Comparison of ENCODE assay signal across 25 cellular contexts in the genomic region with DNA sequence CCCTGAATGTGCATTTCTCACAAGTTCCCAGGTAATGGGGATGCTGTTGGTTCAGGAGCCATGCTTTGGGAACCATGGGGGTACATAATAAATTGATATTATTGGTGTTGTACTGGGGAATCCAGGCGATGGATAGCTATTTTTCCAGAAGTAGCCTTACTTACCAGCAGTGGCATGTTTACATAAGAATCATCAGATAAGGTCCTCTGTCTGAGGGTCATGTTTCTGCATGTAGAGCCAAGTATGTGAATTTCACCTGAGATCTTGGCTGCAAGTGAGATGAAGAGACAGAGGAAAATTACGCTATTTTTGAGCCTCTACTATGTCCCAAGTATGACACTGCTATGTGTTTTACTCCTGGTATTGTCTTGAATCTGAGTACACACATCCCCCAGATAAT.
"Had no signal": no experiment of that assay in that cellular context is flagged by ENCODE, and none has a peak within 500 bp of the region (broad histone marks: within the 10 kb centered on the region; RNA-seq: fewer than 3 reads in every experiment).

No MANE protein-coding gene starts in this region.

- H3K27me3 ChIP-seq: dorsolateral prefrontal cortex, foreskin keratinocyte, gastroesophageal sphincter, heart left ventricle, hepatocyte, left lung, ovary, suprapubic skin, transverse colon, vagina had no signal

- H3K4me1 ChIP-seq: foreskin keratinocyte, gastroesophageal sphincter, left lung, suprapubic skin, transverse colon, vagina had no signal

- H3K9me3 ChIP-seq: gastroesophageal sphincter, heart left ventricle, left lung, ovary, suprapubic skin, transverse colon, vagina had no signal

- H3K27ac ChIP-seq: dorsolateral prefrontal cortex, epithelial cell of prostate, foreskin keratinocyte, gastroesophageal sphincter, heart left ventricle, hepatocyte, left lung, ovary, suprapubic skin, transverse colon, vagina had no signal

- H3K4me2 ChIP-seq: hepatocyte, smooth muscle cell had no signal

- H3K4me3 Mint-ChIP-seq: naive thymus-derived CD8-positive, alpha-beta T cell; nephron progenitor cell; stimulated activated naive CD8-positive, alpha-beta T cell treated with anti-CD3 and anti-CD28 coated beads, Interleukin-15, amount 100 ng/mL, for 72 hours had no signal

- H3K27me3 Mint-ChIP-seq: stimulated activated naive CD8-positive, alpha-beta T cell treated with anti-CD3 and anti-CD28 coated beads, Interleukin-15, amount 100 ng/mL, for 72 hours had no signal

- H2AFZ ChIP-seq: hepatocyte had no signal

- H3K36me3 ChIP-seq: ovary had no signal

- H3K4me3 ChIP-seq: dorsolateral prefrontal cortex, gastroesophageal sphincter, heart left ventricle, hepatocyte, left lung, ovary, smooth muscle cell, suprapubic skin, transverse colon, vagina had no signal

- H3K9me3 Mint-ChIP-seq: naive thymus-derived CD8-positive, alpha-beta T cell; nephron progenitor cell; stimulated activated naive CD8-positive, alpha-beta T cell treated with anti-CD3 and anti-CD28 coated beads, Interleukin-15, amount 100 ng/mL, for 72 hours had no signal

- DNase-seq: dorsolateral prefrontal cortex; effector CD4-positive, alpha-beta T cell; heart left ventricle; left cardiac atrium; left lung; mesendoderm; midbrain; naive thymus-derived CD8-positive, alpha-beta T cell; nephron progenitor cell; nucleus accumbens; ovary; stimulated activated CD4-positive, alpha-beta T cell treated with anti-CD3 and anti-CD28 coated beads, Interleukin-12 subunit alpha, Interleukin-12 subunit beta, amount 100 ng/mL, for 4 hours; stimulated activated CD4-positive, alpha-beta T cell treated with anti-CD3 and anti-CD28 coated beads, Interleukin-1b, Interleukin-23, amount 100 ng/mL, for 48 hours; stimulated activated CD4-positive, alpha-beta T cell treated with anti-CD3 and anti-CD28 coated beads, Interleukin-4, amount 100 ng/mL, for 1 hour; stimulated activated CD8-positive, alpha-beta memory T cell treated with anti-CD3 and anti-CD28 coated beads, Interleukin-4, amount 100 ng/mL, for 48 hours; stimulated activated naive CD4-positive, alpha-beta T cell; stimulated activated naive CD8-positive, alpha-beta T cell treated with anti-CD3 and anti-CD28 coated beads, Interleukin-15, amount 100 ng/mL, for 72 hours; transverse colon had no signal

- H3K27ac Mint-ChIP-seq: naive thymus-derived CD8-positive, alpha-beta T cell; nephron progenitor cell; stimulated activated naive CD8-positive, alpha-beta T cell treated with anti-CD3 and anti-CD28 coated beads, Interleukin-15, amount 100 ng/mL, for 72 hours had no signal
